ENCODE assay signal across 1 cellular context in genomic region chr6:217048-217659, GRCh38.
TF ChIP-seq lines count a peak whose summit lies in the region.

No MANE protein-coding gene starts in this region.

TF ChIP-seq in GM12878, 131 proteins besides CTCF, POLR2A, EP300 and RAD21 (continued from another document):
- TF ChIP-seq IKZF2 (IDR thresholded peaks at IDR 0.05): peak; percentile 44 to 46; a peak in 2 of 4 replicates
- TF ChIP-seq NBN (IDR thresholded peaks at IDR 0.05): 0 out of 2 replicates have a peak, but pooled peaks have one; percentile 28
- no peak for TF ChIP-seq HCFC1 (IDR thresholded peaks at IDR 0.05; ENCODE audit: low read length)
- TF ChIP-seq EED (IDR thresholded peaks at IDR 0.05; ENCODE audit: low read depth): peak; percentile 96
- peak; percentile 53 for TF ChIP-seq RELA (IDR thresholded peaks at IDR 0.05; ENCODE audit: borderline replicate concordance, partially characterized antibody)
- no peak for TF ChIP-seq TAF1 (IDR thresholded peaks at IDR 0.05; ENCODE audit: borderline replicate concordance, low read depth, low read length)
- TF ChIP-seq, protein P1, sequence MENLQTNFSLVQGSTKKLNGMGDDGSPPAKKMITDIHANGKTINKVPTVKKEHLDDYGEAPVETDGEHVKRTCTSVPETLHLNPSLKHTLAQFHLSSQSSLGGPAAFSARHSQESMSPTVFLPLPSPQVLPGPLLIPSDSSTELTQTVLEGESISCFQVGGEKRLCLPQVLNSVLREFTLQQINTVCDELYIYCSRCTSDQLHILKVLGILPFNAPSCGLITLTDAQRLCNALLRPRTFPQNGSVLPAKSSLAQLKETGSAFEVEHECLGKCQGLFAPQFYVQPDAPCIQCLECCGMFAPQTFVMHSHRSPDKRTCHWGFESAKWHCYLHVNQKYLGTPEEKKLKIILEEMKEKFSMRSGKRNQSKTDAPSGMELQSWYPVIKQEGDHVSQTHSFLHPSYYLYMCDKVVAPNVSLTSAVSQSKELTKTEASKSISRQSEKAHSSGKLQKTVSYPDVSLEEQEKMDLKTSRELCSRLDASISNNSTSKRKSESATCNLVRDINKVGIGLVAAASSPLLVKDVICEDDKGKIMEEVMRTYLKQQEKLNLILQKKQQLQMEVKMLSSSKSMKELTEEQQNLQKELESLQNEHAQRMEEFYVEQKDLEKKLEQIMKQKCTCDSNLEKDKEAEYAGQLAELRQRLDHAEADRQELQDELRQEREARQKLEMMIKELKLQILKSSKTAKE (IDR thresholded peaks at IDR 0.05; ENCODE audit: low read depth, poor library complexity, severe bottlenecking): no peak
- TF ChIP-seq, protein P2, sequence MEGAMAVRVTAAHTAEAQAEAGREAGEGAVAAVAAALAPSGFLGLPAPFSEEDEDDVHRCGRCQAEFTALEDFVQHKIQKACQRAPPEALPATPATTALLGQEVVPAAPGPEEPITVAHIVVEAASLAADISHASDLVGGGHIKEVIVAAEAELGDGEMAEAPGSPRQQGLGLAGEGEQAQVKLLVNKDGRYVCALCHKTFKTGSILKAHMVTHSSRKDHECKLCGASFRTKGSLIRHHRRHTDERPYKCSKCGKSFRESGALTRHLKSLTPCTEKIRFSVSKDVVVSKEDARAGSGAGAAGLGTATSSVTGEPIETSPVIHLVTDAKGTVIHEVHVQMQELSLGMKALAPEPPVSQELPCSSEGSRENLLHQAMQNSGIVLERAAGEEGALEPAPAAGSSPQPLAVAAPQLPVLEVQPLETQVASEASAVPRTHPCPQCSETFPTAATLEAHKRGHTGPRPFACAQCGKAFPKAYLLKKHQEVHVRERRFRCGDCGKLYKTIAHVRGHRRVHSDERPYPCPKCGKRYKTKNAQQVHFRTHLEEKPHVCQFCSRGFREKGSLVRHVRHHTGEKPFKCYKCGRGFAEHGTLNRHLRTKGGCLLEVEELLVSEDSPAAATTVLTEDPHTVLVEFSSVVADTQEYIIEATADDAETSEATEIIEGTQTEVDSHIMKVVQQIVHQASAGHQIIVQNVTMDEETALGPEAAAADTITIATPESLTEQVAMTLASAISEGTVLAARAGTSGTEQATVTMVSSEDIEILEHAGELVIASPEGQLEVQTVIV (IDR thresholded peaks at IDR 0.05; ENCODE audit: borderline replicate concordance, partially characterized antibody): no peak
- TF ChIP-seq HDGF (IDR thresholded peaks at IDR 0.05): peak; percentile 51; the same call in 1 of the 2 replicates
- TF ChIP-seq BCL3 (IDR thresholded peaks at IDR 0.05; ENCODE audit: borderline replicate concordance, insufficient read depth, low read depth, low read length, poor library complexity, severe bottlenecking): peak; percentile 22
- TF ChIP-seq STAT1 (conservative IDR thresholded peaks at IDR 0.05): no peak
- peak; percentile 91 for TF ChIP-seq YY1 (IDR thresholded peaks at IDR 0.05; ENCODE audit: low read depth, low read length)
- TF ChIP-seq ETV6 (conservative IDR thresholded peaks at IDR 0.05 in 1 of 2, IDR thresholded peaks at IDR 0.05 in 1 of 2; ENCODE audit: borderline replicate concordance in 1 of 2, low read depth in 1 of 2): peak in 1 of 2 experiments; percentile 71; a peak in 2 of 4 replicates
- TF ChIP-seq IRF4 (IDR thresholded peaks at IDR 0.05; ENCODE audit: low read depth, low read length): peak; percentile 73; the same call in 1 of the 2 replicates
- peak; percentile 45; the same call in 1 of the 2 replicates for TF ChIP-seq PAX5 (IDR thresholded peaks at IDR 0.05; ENCODE audit: borderline replicate concordance, low read depth, low read length)
- TF ChIP-seq CBFB (IDR thresholded peaks at IDR 0.05; ENCODE audit: low read depth): 0 out of 2 replicates have a peak, but pooled peaks have one; percentile 13
- no peak for TF ChIP-seq SMAD1 (IDR thresholded peaks at IDR 0.05; ENCODE audit: low read depth, partially characterized antibody)
- TF ChIP-seq CHD1 (IDR thresholded peaks at IDR 0.05; ENCODE audit: low read depth, low read length): no peak
- peak; percentile 42; the same call in 1 of the 2 replicates for TF ChIP-seq TBL1XR1 (IDR thresholded peaks at IDR 0.05; ENCODE audit: low read depth, low read length)
- TF ChIP-seq TCF12 (IDR thresholded peaks at IDR 0.05; ENCODE audit: low read depth, low read length): 0 out of 2 replicates have a peak, but pooled peaks have one; percentile 29
